ENCODE assay signal across 1 cellular context in the genomic region with DNA sequence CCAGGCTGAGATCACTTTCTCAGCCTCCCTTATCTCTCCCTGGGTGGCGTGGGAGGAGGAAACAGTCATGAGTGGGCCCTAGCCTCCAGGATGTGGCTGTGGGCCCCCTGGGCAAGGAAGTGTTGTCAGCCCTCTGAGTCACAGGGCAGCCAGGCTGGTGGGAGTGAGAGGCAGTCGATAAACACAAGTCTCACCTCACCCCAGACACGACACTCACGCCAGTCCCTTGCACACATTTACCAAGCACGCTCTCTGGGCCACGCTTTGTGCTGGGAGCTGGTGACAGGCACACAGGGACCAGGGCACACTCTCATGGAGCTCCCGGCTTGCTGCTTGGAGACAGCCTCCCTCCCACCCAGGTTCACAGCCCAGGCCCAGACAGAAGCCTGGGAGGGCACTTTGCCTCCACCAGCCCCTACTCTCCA.
TF ChIP-seq lines count a peak whose summit lies in the region.

No MANE protein-coding gene starts in this region.

TF ChIP-seq in endothelial cell of umbilical vein, 7 proteins besides CTCF, POLR2A, EP300 and RAD21:
- TF ChIP-seq POLR2AphosphoS5 (IDR thresholded peaks at IDR 0.05; ENCODE audit: insufficient read depth, low read depth, low read length), result no peak
- TF ChIP-seq FOS (IDR thresholded peaks at IDR 0.05; ENCODE audit: borderline replicate concordance, insufficient read depth, low read length), result peak; percentile 75
- TF ChIP-seq MYC (IDR thresholded peaks at IDR 0.05; ENCODE audit: low read depth, low read length), result no peak
- TF ChIP-seq EZH2 (IDR thresholded peaks at IDR 0.05; ENCODE audit: borderline replicate concordance, low read depth, low read length, severe bottlenecking), result no peak
- TF ChIP-seq, protein P1, sequence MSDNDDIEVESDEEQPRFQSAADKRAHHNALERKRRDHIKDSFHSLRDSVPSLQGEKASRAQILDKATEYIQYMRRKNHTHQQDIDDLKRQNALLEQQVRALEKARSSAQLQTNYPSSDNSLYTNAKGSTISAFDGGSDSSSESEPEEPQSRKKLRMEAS (IDR thresholded peaks at IDR 0.05; ENCODE audit: insufficient read depth, insufficient read length), result no peak
- no peak for TF ChIP-seq JUN (IDR thresholded peaks at IDR 0.05; ENCODE audit: borderline replicate concordance, insufficient read depth, insufficient read length, low read depth)
- peak; percentile 72 for TF ChIP-seq GATA2 (IDR thresholded peaks at IDR 0.05; ENCODE audit: insufficient read depth, insufficient read length, low read depth, low read length)
